ENCODE assay signal across 1 cellular context in the genomic region with DNA sequence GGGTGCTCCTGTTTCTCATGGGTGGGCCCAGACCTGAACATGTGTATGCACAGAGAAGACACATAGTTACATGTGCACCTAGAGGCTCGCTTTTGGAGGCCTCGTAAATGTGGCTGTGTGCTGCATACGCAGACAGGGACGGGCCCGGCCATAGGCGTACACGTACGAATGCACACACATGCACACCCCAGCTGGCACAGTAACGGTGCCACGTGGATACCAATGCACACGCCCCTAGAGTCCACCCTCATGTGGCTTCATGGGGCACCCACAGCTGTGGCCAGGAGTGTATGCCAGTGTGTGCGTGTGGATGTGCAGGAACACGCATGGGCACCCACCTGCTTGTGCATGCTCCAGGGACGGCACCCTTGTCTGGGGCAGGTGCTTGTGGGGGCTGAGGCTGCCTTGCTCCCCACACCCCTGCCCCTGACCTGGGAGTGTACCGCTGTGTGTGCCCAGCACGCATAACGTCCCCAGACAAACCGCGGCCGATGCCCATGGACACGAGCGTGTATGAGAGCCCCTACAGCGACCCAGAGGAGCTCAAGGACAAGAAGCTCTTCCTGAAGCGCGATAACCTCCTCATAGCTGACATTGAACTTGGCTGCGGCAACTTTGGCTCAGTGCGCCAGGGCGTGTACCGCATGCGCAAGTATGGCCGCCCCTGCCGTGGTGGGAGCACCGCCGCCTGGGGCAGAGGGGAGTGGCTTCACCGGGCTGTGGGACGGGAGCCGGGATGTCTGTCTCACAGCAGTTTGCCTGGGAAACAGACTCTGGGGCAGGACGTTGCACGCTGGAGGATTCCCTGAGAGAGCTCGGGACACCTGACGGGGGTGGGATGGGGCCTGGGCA.
TF ChIP-seq lines count a peak whose summit lies in the region.

No MANE protein-coding gene starts in this region.

TF ChIP-seq in IMR-90, 13 proteins besides CTCF, POLR2A, EP300 and RAD21:
- TF ChIP-seq, protein P1, sequence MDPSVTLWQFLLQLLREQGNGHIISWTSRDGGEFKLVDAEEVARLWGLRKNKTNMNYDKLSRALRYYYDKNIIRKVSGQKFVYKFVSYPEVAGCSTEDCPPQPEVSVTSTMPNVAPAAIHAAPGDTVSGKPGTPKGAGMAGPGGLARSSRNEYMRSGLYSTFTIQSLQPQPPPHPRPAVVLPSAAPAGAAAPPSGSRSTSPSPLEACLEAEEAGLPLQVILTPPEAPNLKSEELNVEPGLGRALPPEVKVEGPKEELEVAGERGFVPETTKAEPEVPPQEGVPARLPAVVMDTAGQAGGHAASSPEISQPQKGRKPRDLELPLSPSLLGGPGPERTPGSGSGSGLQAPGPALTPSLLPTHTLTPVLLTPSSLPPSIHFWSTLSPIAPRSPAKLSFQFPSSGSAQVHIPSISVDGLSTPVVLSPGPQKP (IDR thresholded peaks at IDR 0.05; ENCODE audit: borderline replicate concordance, low read depth, low read length), result no peak
- TF ChIP-seq MXI1 (IDR thresholded peaks at IDR 0.05; ENCODE audit: borderline replicate concordance, low read depth, low read length) (no peak), CEBPB (IDR thresholded peaks at IDR 0.05; ENCODE audit: low read depth, low read length) (no peak), RCOR1 (IDR thresholded peaks at IDR 0.05; ENCODE audit: insufficient replicate concordance, low read length) (no peak), NFE2L2 (IDR thresholded peaks at IDR 0.05; ENCODE audit: low read depth, low read length) (no peak), BHLHE40 (IDR thresholded peaks at IDR 0.05; ENCODE audit: low read depth, low read length) (no peak), MAFK (IDR thresholded peaks at IDR 0.05; ENCODE audit: low read depth, low read length) (no peak), FOS (IDR thresholded peaks at IDR 0.05; ENCODE audit: low read depth, low read length) (no peak), SMC3 (IDR thresholded peaks at IDR 0.05; ENCODE audit: low read depth, low read length) (no peak), CHD1 (IDR thresholded peaks at IDR 0.05; ENCODE audit: low read depth, low read length) (no peak), RFX5 (IDR thresholded peaks at IDR 0.05; ENCODE audit: low read depth, low read length) (no peak), MAZ (IDR thresholded peaks at IDR 0.05; ENCODE audit: borderline replicate concordance, low read depth, low read length) (no peak)
- TF ChIP-seq, protein P2, sequence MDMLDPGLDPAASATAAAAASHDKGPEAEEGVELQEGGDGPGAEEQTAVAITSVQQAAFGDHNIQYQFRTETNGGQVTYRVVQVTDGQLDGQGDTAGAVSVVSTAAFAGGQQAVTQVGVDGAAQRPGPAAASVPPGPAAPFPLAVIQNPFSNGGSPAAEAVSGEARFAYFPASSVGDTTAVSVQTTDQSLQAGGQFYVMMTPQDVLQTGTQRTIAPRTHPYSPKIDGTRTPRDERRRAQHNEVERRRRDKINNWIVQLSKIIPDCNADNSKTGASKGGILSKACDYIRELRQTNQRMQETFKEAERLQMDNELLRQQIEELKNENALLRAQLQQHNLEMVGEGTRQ (IDR thresholded peaks at IDR 0.05; ENCODE audit: low read depth, low read length), result no peak
TF ChIP-seq in IMR-90: peak in this region for 0.
